16 cellular contexts compared by ENCODE assay signal in genomic region chr9:119053070-119053469, GRCh38.
A peak's percentile ranks its signal among the peaks of the same experiment; 100 is the strongest.
DNase-seq lines count a peak whose midpoint lies in the region; ATAC-seq and TF ChIP-seq lines count a peak whose summit lies in the region.
"Had no signal": no experiment of that assay in that cellular context is flagged by ENCODE, and none has a peak within 500 bp of the region (broad histone marks: within the 10 kb centered on the region; RNA-seq: fewer than 3 reads in every experiment).

No MANE protein-coding gene starts in this region.

- H3K9me3 Mint-ChIP-seq in effector memory CD8-positive, alpha-beta T cell, result peaks cover 5 to 8% of the 10 kb centered on the region in 2 donors
- H3K9me3 Mint-ChIP-seq in immature natural killer cell, result peaks cover 0 to 7% (median 3%) of the 10 kb centered on the region in 6 donors

- peaks cover 4% of the 10 kb centered on the region for H3K36me3 ChIP-seq in breast epithelium
- H3K36me3 ChIP-seq in Peyer's patch, result no peaks in the 10 kb centered on the region

- H3K27me3 ChIP-seq in breast epithelium (no peaks in the 10 kb centered on the region), Peyer's patch (no peaks in the 10 kb centered on the region)

- H3K4me3 Mint-ChIP-seq in effector memory CD8-positive, alpha-beta T cell, result no peak overlapping the region
- no peak overlapping the region for H3K4me3 Mint-ChIP-seq in immature natural killer cell
- H3K4me3 Mint-ChIP-seq: CD4-positive, alpha-beta memory T cell had no signal

- H3K9me3 ChIP-seq in breast epithelium (no peaks in the 10 kb centered on the region), Peyer's patch (no peaks in the 10 kb centered on the region)

- TF ChIP-seq POLR2A in breast epithelium (IDR thresholded peaks at IDR 0.05), result no peak
- TF ChIP-seq POLR2A in Peyer's patch (IDR thresholded peaks at IDR 0.05), result no peak

- no peaks in the 10 kb centered on the region for H3K4me1 Mint-ChIP-seq in effector memory CD8-positive, alpha-beta T cell (ENCODE audit: low read depth in 2 of 2)
- H3K4me1 Mint-ChIP-seq in immature natural killer cell, result no peaks in the 10 kb centered on the region
- H3K4me1 Mint-ChIP-seq: CD4-positive, alpha-beta memory T cell had no signal

- H3K36me3 Mint-ChIP-seq in effector memory CD8-positive, alpha-beta T cell (ENCODE audit: insufficient read depth), result no peaks in the 10 kb centered on the region
- H3K36me3 Mint-ChIP-seq in immature natural killer cell, result no peaks in the 10 kb centered on the region
- H3K36me3 Mint-ChIP-seq: CD4-positive, alpha-beta memory T cell had no signal

- H3K4me3 ChIP-seq in breast epithelium, result no peak overlapping the region
- no peak overlapping the region for H3K4me3 ChIP-seq in Peyer's patch
- H3K4me3 ChIP-seq: PC-9, SK-N-MC had no signal

- no peaks in the 10 kb centered on the region for H3K27me3 Mint-ChIP-seq in effector memory CD8-positive, alpha-beta T cell
- H3K27me3 Mint-ChIP-seq in immature natural killer cell (ENCODE audit: low read depth in 3 of 3), result peaks cover 0 to 2% (median 2%) of the 10 kb centered on the region in 3 donors
- H3K27me3 Mint-ChIP-seq: CD4-positive, alpha-beta memory T cell had no signal

- H3K27ac Mint-ChIP-seq in effector memory CD8-positive, alpha-beta T cell, result no peak overlapping the region
- H3K27ac Mint-ChIP-seq in immature natural killer cell, result no peak overlapping the region
- H3K27ac Mint-ChIP-seq: CD4-positive, alpha-beta memory T cell had no signal

- H3K4me1 ChIP-seq in breast epithelium, result peaks cover 4 to 6% of the 10 kb centered on the region in 2 donors
- no peaks in the 10 kb centered on the region for H3K4me1 ChIP-seq in Peyer's patch

- DNase-seq in HCEC 1CT (peak; percentile 14), breast epithelium (ENCODE audit: low spot score in 2 of 2) (no peak), left ventricle myocardium superior (no peak), renal cortical epithelial cell (ENCODE audit: low read depth) (peak; percentile 61), immature natural killer cell (no peak), Peyer's patch (no peak), NCI-H345 treated with DMSO at 0.1 percent for 48 hours (lab: John Stamatoyannopoulos, UW; ENCODE audit: unreplicated experiment) (no peak)
- DNase-seq in effector memory CD8-positive, alpha-beta T cell, result no peak
- DNase-seq: CD4-positive, alpha-beta memory T cell; NCI-H1417; NCI-H1930; NCI-H510A treated with DMSO at 0.1 percent for 48 hours had no signal

- TF ChIP-seq CTCF in breast epithelium (IDR thresholded peaks at IDR 0.05), result no peak
- no peak for TF ChIP-seq CTCF in Peyer's patch (IDR thresholded peaks at IDR 0.05)

- peak; percentile 45 for ATAC-seq in left ventricle myocardium superior
- ATAC-seq in effector memory CD8-positive, alpha-beta T cell (replicated peaks), result no peak
- ATAC-seq: HCT116 had no signal

- intact Hi-C loops in breast epithelium (cut with DNase I; ENCODE audit: low total_unique reads) (no loop called here), left ventricle myocardium superior (cut with micrococcal nuclease) (no loop called here)

- H3K27ac ChIP-seq in breast epithelium (peak overlapping the region; percentile 30 to 68), Peyer's patch (no peak overlapping the region)
- H3K27ac ChIP-seq: HL-60, PC-9, SK-N-MC had no signal

Comparison
In these comparisons a context has a peak if more than half of its experiments do, and no peak if none do; other contexts are left out.
1. DNase-seq: peak in HCEC 1CT (single experiment) and renal cortical epithelial cell (single experiment); none in breast epithelium (0 of 2), left ventricle myocardium superior (single experiment), effector memory CD8-positive, alpha-beta T cell (0 of 3), immature natural killer cell (0 of 3), Peyer's patch (0 of 3) and NCI-H345 treated with DMSO at 0.1 percent for 48 hours (single experiment).
2. H3K27ac ChIP-seq: peak in breast epithelium (2 of 2); none in Peyer's patch (0 of 4).